Comparison of ENCODE assay signal across 21 cellular contexts in genomic region chr22:24540470-24540869, GRCh38. TPM values are rescaled to one million over a fixed set of nuclear protein-coding genes. Genes with fewer than 3 reads are reported as not detected.
DNase-seq lines count a peak whose midpoint lies in the region; ATAC-seq and TF ChIP-seq lines count a peak whose summit lies in the region.
"Had no signal": no experiment of that assay in that cellular context is flagged by ENCODE, and none has a peak within 500 bp of the region (broad histone marks: within the 10 kb centered on the region; RNA-seq: fewer than 3 reads in every experiment).

No MANE protein-coding gene starts in this region.

- no peak overlapping the region for H3K27ac Mint-ChIP-seq in MCF 10A (ENCODE audit: low read depth, unreplicated experiment)
- peak overlapping the region; percentile 60 for H3K27ac Mint-ChIP-seq in stimulated activated effector memory CD8-positive, alpha-beta T cell treated with anti-CD3 and anti-CD28 coated beads, Interleukin-12 subunit alpha, Interleukin-12 subunit beta, amount 100 ng/mL, for 72 hours
- H3K27ac Mint-ChIP-seq: GM23338 had no signal

- no peaks in the 10 kb centered on the region for H3K4me1 Mint-ChIP-seq in MCF 10A (ENCODE audit: insufficient read depth, unreplicated experiment)
- no peaks in the 10 kb centered on the region for H3K4me1 Mint-ChIP-seq in stimulated activated effector memory CD8-positive, alpha-beta T cell treated with anti-CD3 and anti-CD28 coated beads, Interleukin-12 subunit alpha, Interleukin-12 subunit beta, amount 100 ng/mL, for 72 hours
- H3K4me1 Mint-ChIP-seq: GM23338 had no signal

- peaks cover 2 to 6% of the 10 kb centered on the region in 2 donors for H3K4me1 ChIP-seq in breast epithelium
- H3K4me1 ChIP-seq in mammary epithelial cell (ENCODE audit: insufficient read depth, low read length) = no peaks in the 10 kb centered on the region

- no peak overlapping the region for H3K4me2 ChIP-seq in mammary epithelial cell (ENCODE audit: insufficient read depth, low read depth, low read length)
- H3K4me2 ChIP-seq: GM23338, KMS-11 had no signal

- TF ChIP-seq POLR2A in breast epithelium (IDR thresholded peaks at IDR 0.05) = no peak

- H3K9me3 Mint-ChIP-seq in MCF 10A (ENCODE audit: unreplicated experiment) = no peaks in the 10 kb centered on the region
- no peaks in the 10 kb centered on the region for H3K9me3 Mint-ChIP-seq in stimulated activated effector memory CD8-positive, alpha-beta T cell treated with anti-CD3 and anti-CD28 coated beads, Interleukin-12 subunit alpha, Interleukin-12 subunit beta, amount 100 ng/mL, for 72 hours
- H3K9me3 Mint-ChIP-seq: CD14-positive monocyte, GM23338 had no signal

- in situ Hi-C loops in mammary epithelial cell (cut with MboI; ENCODE audit: low sequenced_read_pairs in 2 of 2) = loop anchor here in 1 of 2 donors (5.0 to 25.0 kb wide), 2 partner anchors 48 to 528 kb away; partner anchors contain the start of genes CABIN1 and GSTT4

- POLR2A ChIA-PET in MCF 10A (lab: Yijun Ruan, JAX) = interaction anchor here (0.8 kb wide), 1 partner anchor 13 kb away, joined by 3 read pairs; no protein-coding TSS in a partner anchor

- H3K4me3 ChIP-seq in breast epithelium = no peak overlapping the region
- no peak overlapping the region for H3K4me3 ChIP-seq in mammary epithelial cell (replicated peaks in 1 of 3; ENCODE audit: insufficient read depth in 1 of 3, low read depth in 2 of 3, low read length in 3 of 3)
- H3K4me3 ChIP-seq: GM23338, MG63, SJCRH30 had no signal

- no peak overlapping the region for H3K27ac ChIP-seq in breast epithelium
- no peak overlapping the region for H3K27ac ChIP-seq in mammary epithelial cell (ENCODE audit: insufficient read depth, low read depth, low read length)
- H3K27ac ChIP-seq: HL-60, KMS-11, RWPE1, SJCRH30 had no signal

- dilution Hi-C loops in mammary epithelial cell (cut with HindIII; ENCODE audit: low sequenced_read_pairs) = no loop called here

- TSS peak; percentile 43 for BruUV-seq in MCF 10A (replicated peaks; lab: Mats Ljungman, UMichigan)
- TSS peak; percentile 76 for BruUV-seq in mammary epithelial cell (replicated peaks; lab: Mats Ljungman, UMichigan)

- no peak for TF ChIP-seq CTCF in MCF 10A (IDR thresholded peaks at IDR 0.05; ENCODE audit: unreplicated experiment)
- TF ChIP-seq CTCF in breast epithelium (IDR thresholded peaks at IDR 0.05) = no peak
- no peak for TF ChIP-seq CTCF in mammary epithelial cell (conservative IDR thresholded peaks at IDR 0.05 in 1 of 2, IDR thresholded peaks at IDR 0.05 in 1 of 2; ENCODE audit: extremely low read depth in 1 of 2, insufficient read depth in 1 of 2, low read depth in 1 of 2, low read length in 2 of 2)

- H3K27me3 ChIP-seq in breast epithelium (no peaks in the 10 kb centered on the region), mammary epithelial cell (ENCODE audit: insufficient read depth, low read length) (no peaks in the 10 kb centered on the region)
- H3K27me3 ChIP-seq: MG63, SJCRH30 had no signal

- ATAC-seq in stimulated activated effector memory CD8-positive, alpha-beta T cell treated with anti-CD3 and anti-CD28 coated beads, Interleukin-12 subunit alpha, Interleukin-12 subunit beta, amount 100 ng/mL, for 72 hours = no peak
- no peak for ATAC-seq in GM18867 (IDR thresholded peaks at IDR 0.05; ENCODE audit: unreplicated experiment)
- ATAC-seq: GM23338 had no signal

- no peak overlapping the region for H2AFZ ChIP-seq in mammary epithelial cell (ENCODE audit: low read depth, low read length)
- H2AFZ ChIP-seq: GM23338 had no signal

- no peak overlapping the region for H3K4me3 Mint-ChIP-seq in MCF 10A (ENCODE audit: unreplicated experiment)
- no peak overlapping the region for H3K4me3 Mint-ChIP-seq in stimulated activated effector memory CD8-positive, alpha-beta T cell treated with anti-CD3 and anti-CD28 coated beads, Interleukin-12 subunit alpha, Interleukin-12 subunit beta, amount 100 ng/mL, for 72 hours
- H3K4me3 Mint-ChIP-seq: CD14-positive monocyte, GM23338 had no signal

- no peaks in the 10 kb centered on the region for H3K36me3 ChIP-seq in breast epithelium
- H3K36me3 ChIP-seq in mammary epithelial cell (ENCODE audit: insufficient read depth, low read length) = peaks cover 2% of the 10 kb centered on the region

- no peaks in the 10 kb centered on the region for H3K9me3 ChIP-seq in breast epithelium
- no peaks in the 10 kb centered on the region for H3K9me3 ChIP-seq in mammary epithelial cell (replicated peaks; ENCODE audit: insufficient read depth, low read length)
- H3K9me3 ChIP-seq: MG63, SJCRH30 had no signal

- DNase-seq in MCF 10A (ENCODE audit: unreplicated experiment) (no peak), breast epithelium (ENCODE audit: low spot score in 2 of 2) (no peak), mammary epithelial cell (no peak), medulla oblongata (ENCODE audit: extremely low spot score) (peak; percentile 20), DMS153 treated with DMSO at 0.1 percent for 48 hours (lab: John Stamatoyannopoulos, UW; ENCODE audit: unreplicated experiment) (no peak), 8988T (no peak)
- DNase-seq in stimulated activated effector memory CD8-positive, alpha-beta T cell treated with anti-CD3 and anti-CD28 coated beads, Interleukin-12 subunit alpha, Interleukin-12 subunit beta, amount 100 ng/mL, for 72 hours (ENCODE audit: low spot score in 2 of 2) = no peak
- DNase-seq: COR-L47, MG63, NCI-H1105 treated with DMSO at 0.1 percent for 48 hours, NCI-H187 treated with DMSO at 0.1 percent for 48 hours, NCI-H446, NCI-H774, SJCRH30 had no signal

- H3K9ac ChIP-seq in mammary epithelial cell (ENCODE audit: insufficient read depth, low read length) = no peak overlapping the region
- H3K9ac ChIP-seq: KMS-11 had no signal

- intact Hi-C loops in MCF 10A (cut with micrococcal nuclease) = no loop called here
- intact Hi-C loops in breast epithelium (cut with DNase I; ENCODE audit: low total_unique reads) = no loop called here
- intact Hi-C loops in mammary epithelial cell (cut with micrococcal nuclease) = no loop called here

- 100% methylated on average over 2 of the region's 2 CpGs for WGBS in mammary epithelial cell (ENCODE audit: low coverage, missing lambda C conversion rate)

- H3K27me3 Mint-ChIP-seq in MCF 10A (ENCODE audit: insufficient read depth, unreplicated experiment) = no peaks in the 10 kb centered on the region

- H4K20me1 ChIP-seq in mammary epithelial cell (ENCODE audit: insufficient read depth, low read length) = no peaks in the 10 kb centered on the region

- no peaks in the 10 kb centered on the region for H3K79me2 ChIP-seq in mammary epithelial cell (ENCODE audit: insufficient read depth, low read length)

- CTCF ChIA-PET in MCF 10A (lab: Yijun Ruan, JAX) = interaction anchor here (1.9 kb wide), 1 partner anchor 14 kb away, joined by 6 read pairs; no protein-coding TSS in a partner anchor
- CTCF ChIA-PET in mammary epithelial cell (lab: Charles Lee; ENCODE audit: low non-redundant PET) = no interaction called here

- peaks cover 40% of the 10 kb centered on the region for H3K36me3 Mint-ChIP-seq in MCF 10A (ENCODE audit: insufficient read depth, unreplicated experiment)
- H3K36me3 Mint-ChIP-seq in stimulated activated effector memory CD8-positive, alpha-beta T cell treated with anti-CD3 and anti-CD28 coated beads, Interleukin-12 subunit alpha, Interleukin-12 subunit beta, amount 100 ng/mL, for 72 hours = peaks cover 60% of the 10 kb centered on the region

RNA-seq across cellular contexts. Expression of gene GUCD1, which starts 14.5 kb away (rescaled TPM):
- 47.0 and 48.4 TPM in 2 replicates for total RNA-seq in MCF 10A (2022)
- 100 to 1,000 TPM in 1 of 3 donors, 10 to 100 TPM in 2; 89.6 to 177 (median 91.4) TPM for total RNA-seq in breast epithelium
- total RNA-seq in mammary epithelial cell = 10 to 100 TPM; 60.9 to 98.7 TPM
- polyA plus RNA-seq in mammary epithelial cell = 88.8 TPM
- 60.4 TPM for polyA minus RNA-seq in mammary epithelial cell

RNA-seq across cellular contexts. Expression of gene SNRPD3, which starts 15.3 kb away (rescaled TPM):
- total RNA-seq in MCF 10A (2022) (90.9 and 94.6 TPM in 2 replicates), breast epithelium (100 to 1,000 TPM; 105 to 148 (median 124) TPM), mammary epithelial cell (10 to 100 TPM; 74.8 to 99.7 TPM)
- polyA plus RNA-seq in mammary epithelial cell = 358 TPM
- 282 TPM for polyA minus RNA-seq in mammary epithelial cell

RNA-seq across cellular contexts. Expression of gene UPB1, which starts 45.3 kb away (rescaled TPM):
- not detected in 2 replicates for total RNA-seq in MCF 10A (2022)
- under 1 TPM; 0.16 to 0.44 (median 0.33) TPM for total RNA-seq in breast epithelium
- not detected for total RNA-seq in mammary epithelial cell
- not detected for polyA plus RNA-seq in mammary epithelial cell
- not detected for polyA minus RNA-seq in mammary epithelial cell
- total RNA-seq: A172, GM23338 had no signal

RNA-seq across cellular contexts. Expression of gene LRRC75B, which starts 52.4 kb away (rescaled TPM):
- total RNA-seq in MCF 10A (2022) = 2.6 and 3.2 TPM in 2 replicates
- total RNA-seq in breast epithelium = 10 to 100 TPM; 10.7 to 23.1 (median 20.0) TPM
- total RNA-seq in mammary epithelial cell = 10 to 100 TPM; 11.5 to 17.3 TPM
- 6.9 TPM for polyA plus RNA-seq in mammary epithelial cell
- 1.9 TPM for polyA minus RNA-seq in mammary epithelial cell
